In genomic region chr5:73624888-73625287, GRCh38 we compare ENCODE assay signal across 12 cellular contexts. TPM values are rescaled to one million over a fixed set of nuclear protein-coding genes. Genes with fewer than 3 reads are reported as not detected.
DNase-seq lines count a peak whose midpoint lies in the region; ATAC-seq and TF ChIP-seq lines count a peak whose summit lies in the region.
"Had no signal": no experiment of that assay in that cellular context is flagged by ENCODE, and none has a peak within 500 bp of the region (broad histone marks: within the 10 kb centered on the region; RNA-seq: fewer than 3 reads in every experiment).

No MANE protein-coding gene starts in this region.

- no peaks in the 10 kb centered on the region for H3K4me1 Mint-ChIP-seq in central memory CD8-positive, alpha-beta T cell
- no peaks in the 10 kb centered on the region for H3K4me1 Mint-ChIP-seq in stimulated activated naive CD8-positive, alpha-beta T cell treated with anti-CD3 and anti-CD28 coated beads, Interleukin-15, amount 100 ng/mL, for 72 hours

- no peak overlapping the region for H3K27ac ChIP-seq in HUES6 (ENCODE audit: low read depth, low read length)
- H3K27ac ChIP-seq in mesenchymal stem cell (ENCODE audit: low read length, poor library complexity, severe bottlenecking): no peak overlapping the region
- peak overlapping the region; percentile 77 to 91 (median 85) for H3K27ac ChIP-seq in thyroid gland

- H3K14ac ChIP-seq in mesenchymal stem cell (ENCODE audit: low read length in 2 of 2): no peak overlapping the region

- no peak overlapping the region for H2BK5ac ChIP-seq in mesenchymal stem cell (ENCODE audit: low read depth, low read length, poor library complexity, severe bottlenecking)

- H3K36me3 Mint-ChIP-seq in central memory CD8-positive, alpha-beta T cell (ENCODE audit: insufficient read depth): no peaks in the 10 kb centered on the region
- H3K36me3 Mint-ChIP-seq: activated naive CD4-positive, alpha-beta T cell treated with anti-CD3 and anti-CD28 coated beads, Interleukin-2, amount 10 ng/mL, durations not matched to agents 7 days and 5 days; CD4-positive, alpha-beta memory T cell had no signal

- H3K4ac ChIP-seq in mesenchymal stem cell (ENCODE audit: low read depth in 1 of 2, low read length in 2 of 2): no peak overlapping the region

- H3K9me3 ChIP-seq in HUES6 (ENCODE audit: control insufficient read depth, insufficient read depth, low read depth, low read length) (no peaks in the 10 kb centered on the region), mesenchymal stem cell (ENCODE audit: control insufficient read depth, low read length) (no peaks in the 10 kb centered on the region), thyroid gland (no peaks in the 10 kb centered on the region)

- H3K4me2 ChIP-seq in mesenchymal stem cell (ENCODE audit: low read length, poor library complexity, severe bottlenecking): no peak overlapping the region

- no peak overlapping the region for H3K18ac ChIP-seq in mesenchymal stem cell (ENCODE audit: low read depth in 1 of 2, low read length in 2 of 2)

- H3K4me1 ChIP-seq in HUES6 (ENCODE audit: control insufficient read depth, insufficient read depth, low read length) (peaks cover 12% of the 10 kb centered on the region), mesenchymal stem cell (ENCODE audit: control insufficient read depth, insufficient read depth, low read depth, low read length) (peaks cover 4% of the 10 kb centered on the region), thyroid gland (peaks cover 24 to 28% of the 10 kb centered on the region in 2 donors)

- peak overlapping the region in 1 of 2 experiments; percentile 79 for H2BK12ac ChIP-seq in mesenchymal stem cell (ENCODE audit: low read length in 2 of 2)

- H3K27me3 Mint-ChIP-seq in central memory CD8-positive, alpha-beta T cell: peaks cover 39% of the 10 kb centered on the region
- H3K27me3 Mint-ChIP-seq in stimulated activated naive CD8-positive, alpha-beta T cell treated with anti-CD3 and anti-CD28 coated beads, Interleukin-15, amount 100 ng/mL, for 72 hours: peaks cover 84% of the 10 kb centered on the region

- H3K79me1 ChIP-seq in mesenchymal stem cell (replicated peaks; ENCODE audit: low read length, poor library complexity, severe bottlenecking): no peaks in the 10 kb centered on the region

- ATAC-seq in central memory CD8-positive, alpha-beta T cell (replicated peaks; ENCODE audit: extremely low read depth, poor library complexity, severe bottlenecking): no peak
- no peak for ATAC-seq in stimulated activated naive CD8-positive, alpha-beta T cell treated with anti-CD3 and anti-CD28 coated beads, Interleukin-15, amount 100 ng/mL, for 72 hours

- TF ChIP-seq CTCF in thyroid gland (IDR thresholded peaks at IDR 0.05): no peak

- intact Hi-C loops in thyroid gland (cut with DNase I): no loop called here

- H3K9ac ChIP-seq in HUES6 (ENCODE audit: low read length) (no peak overlapping the region), mesenchymal stem cell (ENCODE audit: low read length) (peak overlapping the region; percentile 73)

- DNase-seq in central memory CD8-positive, alpha-beta T cell (ENCODE audit: low spot score in 2 of 2): no peak
- DNase-seq in mesenchymal stem cell (no peak), thyroid gland (no peak), islet precursor cell (no peak), SKM-1 (lab: John Stamatoyannopoulos, UW; ENCODE audit: unreplicated experiment) (no peak)
- no peak for DNase-seq in stimulated activated naive CD8-positive, alpha-beta T cell treated with anti-CD3 and anti-CD28 coated beads, Interleukin-15, amount 100 ng/mL, for 72 hours
- DNase-seq: activated naive CD4-positive, alpha-beta T cell treated with anti-CD3 and anti-CD28 coated beads, Interleukin-2, amount 10 ng/mL, durations not matched to agents 7 days and 5 days; CD4-positive, alpha-beta memory T cell; NCI-H1092; OCI-M1; stimulated activated naive CD4-positive, alpha-beta T cell treated with Interleukin-2 at 50 U/mL for 16 hours had no signal

- no peak overlapping the region for H4K8ac ChIP-seq in mesenchymal stem cell (ENCODE audit: low read length)

- H3K4me3 Mint-ChIP-seq in central memory CD8-positive, alpha-beta T cell: peak overlapping the region; percentile 73
- peak overlapping the region in 1 of 2 donors; percentile 26 for H3K4me3 Mint-ChIP-seq in stimulated activated naive CD8-positive, alpha-beta T cell treated with anti-CD3 and anti-CD28 coated beads, Interleukin-15, amount 100 ng/mL, for 72 hours

- TF ChIP-seq POLR2A in thyroid gland (IDR thresholded peaks at IDR 0.05): no peak

- H3K27me3 ChIP-seq in HUES6 (ENCODE audit: control insufficient read depth, insufficient read depth, low read length) (peaks cover 44% of the 10 kb centered on the region), mesenchymal stem cell (ENCODE audit: control insufficient read depth in 1 of 2, insufficient read depth in 1 of 2, low read length in 2 of 2) (peaks cover 0 to 21% of the 10 kb centered on the region in 2 experiments), thyroid gland (no peaks in the 10 kb centered on the region)

- H3K9me3 Mint-ChIP-seq in central memory CD8-positive, alpha-beta T cell: no peaks in the 10 kb centered on the region
- H3K9me3 Mint-ChIP-seq in stimulated activated naive CD8-positive, alpha-beta T cell treated with anti-CD3 and anti-CD28 coated beads, Interleukin-15, amount 100 ng/mL, for 72 hours: no peaks in the 10 kb centered on the region
- H3K9me3 Mint-ChIP-seq: activated naive CD4-positive, alpha-beta T cell treated with anti-CD3 and anti-CD28 coated beads, Interleukin-2, amount 10 ng/mL, durations not matched to agents 7 days and 5 days; CD4-positive, alpha-beta memory T cell had no signal

- H3K27ac Mint-ChIP-seq in central memory CD8-positive, alpha-beta T cell (ENCODE audit: low read depth): no peak overlapping the region
- no peak overlapping the region for H3K27ac Mint-ChIP-seq in stimulated activated naive CD8-positive, alpha-beta T cell treated with anti-CD3 and anti-CD28 coated beads, Interleukin-15, amount 100 ng/mL, for 72 hours
- H3K27ac Mint-ChIP-seq: activated naive CD4-positive, alpha-beta T cell treated with anti-CD3 and anti-CD28 coated beads, Interleukin-2, amount 10 ng/mL, durations not matched to agents 7 days and 5 days; CD4-positive, alpha-beta memory T cell had no signal

- H3K4me3 ChIP-seq in HUES6 (ENCODE audit: low read depth, low read length) (peak overlapping the region; percentile 64; the same call in 1 of the 2 replicates), mesenchymal stem cell (ENCODE audit: insufficient read depth in 1 of 2, low read depth in 1 of 2, low read length in 2 of 2) (peak overlapping the region in 1 of 2 experiments; percentile 78), thyroid gland (replicated peaks in 1 of 3) (no peak overlapping the region)

- no peak overlapping the region for H2BK120ac ChIP-seq in mesenchymal stem cell (ENCODE audit: low read depth, low read length)

- no peaks in the 10 kb centered on the region for H3K36me3 ChIP-seq in HUES6 (ENCODE audit: control insufficient read depth, insufficient read depth, low read length)
- no peaks in the 10 kb centered on the region for H3K36me3 ChIP-seq in mesenchymal stem cell (ENCODE audit: control insufficient read depth in 1 of 2, insufficient read depth in 2 of 2, low read depth in 1 of 2, low read length in 2 of 2)
- H3K36me3 ChIP-seq in thyroid gland: no peaks in the 10 kb centered on the region

- H3K23ac ChIP-seq in mesenchymal stem cell (ENCODE audit: low read length in 2 of 2): no peak overlapping the region

- 77% methylated on average over 4 of the region's 6 CpGs for WGBS in mesenchymal stem cell
- 92 to 93% methylated on average over 6 of the region's 6 CpGs for WGBS in thyroid gland, 2 donors

- H2AFZ ChIP-seq in mesenchymal stem cell (ENCODE audit: low read depth, low read length): no peak overlapping the region

- H2BK15ac ChIP-seq in mesenchymal stem cell (ENCODE audit: low read depth, poor library complexity, severe bottlenecking): no peak overlapping the region

- H2AK5ac ChIP-seq in mesenchymal stem cell (ENCODE audit: low read length, severe bottlenecking): peak overlapping the region; percentile 8

- H4K91ac ChIP-seq in mesenchymal stem cell (ENCODE audit: low read length): no peak overlapping the region

RNA-seq across cellular contexts. Expression of gene ARHGEF28, which starts 1.1 kb away (rescaled TPM):
- polyA plus RNA-seq in mesenchymal stem cell (2013, experiment 1 of 2): 6.0 TPM
- polyA plus RNA-seq in mesenchymal stem cell (2013, experiment 2 of 2): 5.8 TPM
- total RNA-seq in thyroid gland: 10 to 100 TPM; 43.6 to 58.8 (median 55.3) TPM
- total RNA-seq: CD4-positive, alpha-beta memory T cell had no signal
- polyA plus RNA-seq: CD4-positive, alpha-beta memory T cell had no signal

RNA-seq across cellular contexts. Expression of gene UTP15, which starts 59.3 kb away (rescaled TPM):
- 8.2 TPM for polyA plus RNA-seq in mesenchymal stem cell (2013, experiment 1 of 2)
- polyA plus RNA-seq in mesenchymal stem cell (2013, experiment 2 of 2): 8.3 TPM
- total RNA-seq in thyroid gland: 10 to 100 TPM; 20.6 to 35.1 (median 30.7) TPM

RNA-seq across cellular contexts. Expression of gene ANKRA2, which starts 59.4 kb away (rescaled TPM):
- 14.0 TPM for polyA plus RNA-seq in mesenchymal stem cell (2013, experiment 1 of 2)
- polyA plus RNA-seq in mesenchymal stem cell (2013, experiment 2 of 2): 14.4 TPM
- 10 to 100 TPM; 43.1 to 82.1 (median 65.0) TPM for total RNA-seq in thyroid gland

Comparison
In these comparisons a context has a peak if more than half of its experiments do, and no peak if none do; other contexts are left out.
1. H3K27ac ChIP-seq: peak in thyroid gland (3 of 3); none in HUES6 (single experiment) and mesenchymal stem cell (single experiment).